In the genomic region with DNA sequence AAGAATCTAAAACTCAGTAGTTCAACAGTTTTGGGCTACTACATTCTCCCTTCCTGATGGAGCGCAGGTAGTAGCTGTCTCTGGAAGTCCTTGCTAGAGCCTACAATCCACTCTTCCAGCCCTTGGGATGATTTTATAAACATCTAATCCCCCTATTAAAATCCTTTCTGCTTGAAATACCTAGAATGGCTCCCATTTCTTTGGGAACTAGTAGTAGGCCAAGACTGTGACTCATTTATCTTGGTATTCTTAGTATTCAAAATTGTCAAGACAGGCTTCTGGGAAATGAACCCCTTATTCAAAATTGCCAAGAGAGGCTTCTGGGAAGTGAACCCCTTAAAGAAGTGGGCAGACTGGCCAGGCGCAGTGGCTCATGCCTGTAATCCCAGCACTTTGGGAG, we compare ENCODE assay signal across 1 cellular context.
TF ChIP-seq lines count a peak whose summit lies in the region.

No MANE protein-coding gene starts in this region.

TF ChIP-seq in WTC11, 78 proteins besides CTCF, POLR2A, EP300 and RAD21 (continued from another document):
- TF ChIP-seq MXD4 (CRISPR knock-in tag; IDR thresholded peaks at IDR 0.05; ENCODE audit: borderline replicate concordance) (no peak), ZNF396 (CRISPR knock-in tag; IDR thresholded peaks at IDR 0.05; ENCODE audit: borderline replicate concordance) (no peak), CDX4 (CRISPR knock-in tag; IDR thresholded peaks at IDR 0.05; ENCODE audit: borderline replicate concordance) (no peak), PRRX2 (CRISPR knock-in tag; IDR thresholded peaks at IDR 0.05) (no peak), ELF4 (CRISPR knock-in tag; IDR thresholded peaks at IDR 0.05; ENCODE audit: low read depth) (no peak), AFF4 (CRISPR knock-in tag; IDR thresholded peaks at IDR 0.05; ENCODE audit: borderline replicate concordance) (no peak), E2F1 (CRISPR knock-in tag; IDR thresholded peaks at IDR 0.05) (no peak), TEAD1 (CRISPR knock-in tag; IDR thresholded peaks at IDR 0.05) (no peak)
TF ChIP-seq in WTC11: peak in this region for 0.
